ENCODE assay signal across 14 cellular contexts in the genomic region with DNA sequence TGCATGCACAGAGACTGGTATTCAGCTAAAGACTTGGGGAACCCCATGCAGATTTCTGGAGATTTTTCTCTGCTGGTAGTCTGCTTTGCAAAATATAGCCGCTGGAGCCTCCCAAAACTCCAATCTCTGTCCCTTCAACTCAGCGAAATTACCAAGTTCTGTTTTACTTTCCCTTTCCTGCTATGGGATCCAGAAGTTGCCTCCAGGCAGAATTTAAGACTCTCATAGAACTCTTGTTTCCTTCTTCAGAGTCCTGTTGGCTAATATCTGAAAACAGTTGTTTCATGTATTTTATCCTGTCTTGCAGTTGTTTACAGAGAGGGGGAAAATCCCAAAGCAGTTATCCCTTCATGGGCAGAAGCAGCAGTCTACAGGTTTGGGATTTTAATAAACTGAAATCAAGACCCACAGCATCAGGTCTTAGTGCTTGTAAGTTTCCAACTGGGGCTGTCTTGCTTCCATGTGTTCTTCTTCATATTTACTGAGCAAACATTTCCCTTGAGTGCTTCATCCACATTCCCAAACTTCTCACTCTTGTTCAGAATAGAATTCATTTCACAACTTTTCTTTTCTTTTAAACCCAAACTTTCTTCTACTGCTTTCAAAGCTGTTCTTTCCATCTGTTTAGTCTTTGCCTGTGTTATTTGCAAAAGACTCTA.
DNase-seq lines count a peak whose midpoint lies in the region; ATAC-seq and TF ChIP-seq lines count a peak whose summit lies in the region.
"Had no signal": no experiment of that assay in that cellular context is flagged by ENCODE, and none has a peak within 500 bp of the region (broad histone marks: within the 10 kb centered on the region; RNA-seq: fewer than 3 reads in every experiment).

No MANE protein-coding gene starts in this region.

- intact Hi-C loops in A673 (cut with micrococcal nuclease; ENCODE audit: unreplicated experiment) = no loop called here

- H3K4me1 ChIP-seq in A673 (ENCODE audit: insufficient read depth, low read length, poor library complexity, severe bottlenecking) = no peaks in the 10 kb centered on the region

- peak overlapping the region; percentile 22 to 36 for H3K4me3 ChIP-seq in foreskin fibroblast (ENCODE audit: low read depth in 1 of 2, low read length in 2 of 2)
- H3K4me3 ChIP-seq in A673 (ENCODE audit: low read depth, low read length, poor library complexity, severe bottlenecking) = no peak overlapping the region

- no peaks in the 10 kb centered on the region for H3K4me1 Mint-ChIP-seq in activated T-cell treated with anti-CD3 and anti-CD28 coated beads, Interleukin-2, amount 50 U/mL, for 4 hours (ENCODE audit: low read depth)
- H3K4me1 Mint-ChIP-seq: activated T-helper 17 cell treated with anti-CD3 and anti-CD28 coated beads, Interleukin-2, amount 50 U/mL, for 72 hours; B cell had no signal

- H3K36me3 ChIP-seq in A673 (ENCODE audit: insufficient read depth, low read length, poor library complexity, severe bottlenecking) = no peaks in the 10 kb centered on the region

- no peak overlapping the region for H3K4me3 Mint-ChIP-seq in activated T-cell treated with anti-CD3 and anti-CD28 coated beads, Interleukin-2, amount 50 U/mL, for 4 hours
- H3K4me3 Mint-ChIP-seq: activated CD8-positive, alpha-beta T cell treated with anti-CD3 and anti-CD28 coated beads for 36 hours; activated T-helper 17 cell treated with anti-CD3 and anti-CD28 coated beads, Interleukin-2, amount 50 U/mL, for 72 hours; B cell had no signal

- H3K27me3 Mint-ChIP-seq in activated T-cell treated with anti-CD3 and anti-CD28 coated beads, Interleukin-2, amount 50 U/mL, for 4 hours (ENCODE audit: low read depth) = no peaks in the 10 kb centered on the region
- H3K27me3 Mint-ChIP-seq: activated CD8-positive, alpha-beta T cell treated with anti-CD3 and anti-CD28 coated beads for 36 hours; activated T-helper 17 cell treated with anti-CD3 and anti-CD28 coated beads, Interleukin-2, amount 50 U/mL, for 72 hours; B cell had no signal

- ATAC-seq in activated T-cell treated with anti-CD3 and anti-CD28 coated beads, Interleukin-2, amount 50 U/mL, for 4 hours = no peak
- ATAC-seq in HG03108 (IDR thresholded peaks at IDR 0.05; ENCODE audit: unreplicated experiment) = no peak
- ATAC-seq: activated CD8-positive, alpha-beta T cell treated with anti-CD3 and anti-CD28 coated beads for 36 hours; activated T-helper 17 cell treated with anti-CD3 and anti-CD28 coated beads, Interleukin-2, amount 50 U/mL, for 72 hours had no signal

- CTCF ChIA-PET in A673 (lab: Charles Lee) = no interaction called here

- DNase-seq in H4 (ENCODE audit: low spot score) (peak; percentile 33), foreskin fibroblast (peak in 1 of 2 donors; percentile 39), renal cortical epithelial cell (ENCODE audit: low read depth) (peak; percentile 61), T1000 (lab: John Stamatoyannopoulos, UW) (no peak), A673 (ENCODE audit: low spot score) (no peak)
- DNase-seq in activated T-cell treated with anti-CD3 and anti-CD28 coated beads, Interleukin-2, amount 50 U/mL, for 4 hours = no peak
- DNase-seq: activated CD8-positive, alpha-beta T cell treated with anti-CD3 and anti-CD28 coated beads for 36 hours; cerebellar nuclear complex; NCI-H187; NCI-H510A had no signal

- H3K27ac ChIP-seq in VCaP (peak overlapping the region; percentile 45), A673 (ENCODE audit: low read depth, low read length, poor library complexity, severe bottlenecking) (no peak overlapping the region)

- no peaks in the 10 kb centered on the region for H3K9me3 Mint-ChIP-seq in activated T-cell treated with anti-CD3 and anti-CD28 coated beads, Interleukin-2, amount 50 U/mL, for 4 hours
- H3K9me3 Mint-ChIP-seq: activated CD8-positive, alpha-beta T cell treated with anti-CD3 and anti-CD28 coated beads for 36 hours; activated T-helper 17 cell treated with anti-CD3 and anti-CD28 coated beads, Interleukin-2, amount 50 U/mL, for 72 hours had no signal

- H3K9me3 ChIP-seq in A673 (ENCODE audit: low read depth, low read length, poor library complexity, severe bottlenecking) = no peaks in the 10 kb centered on the region

- peaks cover 17% of the 10 kb centered on the region for H3K36me3 Mint-ChIP-seq in activated T-cell treated with anti-CD3 and anti-CD28 coated beads, Interleukin-2, amount 50 U/mL, for 4 hours (ENCODE audit: insufficient read depth)

- TF ChIP-seq CTCF in VCaP (conservative IDR thresholded peaks at IDR 0.05) = no peak
- no peak for TF ChIP-seq CTCF in foreskin fibroblast (IDR thresholded peaks at IDR 0.05; ENCODE audit: low read depth, low read length)
- no peak for TF ChIP-seq CTCF in A673 (conservative IDR thresholded peaks at IDR 0.05; ENCODE audit: low read depth, low read length)

- H3K27me3 ChIP-seq in A673 (replicated peaks; ENCODE audit: insufficient read depth, low read depth, low read length, poor library complexity) = no peaks in the 10 kb centered on the region

- POLR2A ChIA-PET in A673 (lab: Charles Lee; ENCODE audit: low non-redundant PET) = interaction anchor here (0.6 kb wide), 1 partner anchor 1280 kb away, joined by 4 read pairs; no protein-coding TSS in a partner anchor

- no TSS peak for BruUV-seq in A673 (replicated peaks; lab: Mats Ljungman, UMichigan)

Comparison
In these comparisons a context has a peak if more than half of its experiments do, and no peak if none do; other contexts are left out.
1. DNase-seq: peak in H4 (single experiment) and renal cortical epithelial cell (single experiment); none in T1000 (single experiment), A673 (single experiment) and activated T-cell treated with anti-CD3 and anti-CD28 coated beads, Interleukin-2, amount 50 U/mL, for 4 hours (single experiment).